In genomic region chr16:18394363-18394762, GRCh38 we compare ENCODE assay signal across 2 cellular contexts. TPM values are rescaled to one million over a fixed set of nuclear protein-coding genes. Genes with fewer than 3 reads are reported as not detected.
"Had no signal": no experiment of that assay in that cellular context is flagged by ENCODE, and none has a peak within 500 bp of the region (broad histone marks: within the 10 kb centered on the region; RNA-seq: fewer than 3 reads in every experiment).

No MANE protein-coding gene starts in this region.

RNA-seq across cellular contexts. Expression of gene NPIPA8, which starts 57.8 kb away (rescaled TPM):
- total RNA-seq: GM23338, HT-29 had no signal
- polyA plus RNA-seq: GM23338 had no signal
